In the genomic region with DNA sequence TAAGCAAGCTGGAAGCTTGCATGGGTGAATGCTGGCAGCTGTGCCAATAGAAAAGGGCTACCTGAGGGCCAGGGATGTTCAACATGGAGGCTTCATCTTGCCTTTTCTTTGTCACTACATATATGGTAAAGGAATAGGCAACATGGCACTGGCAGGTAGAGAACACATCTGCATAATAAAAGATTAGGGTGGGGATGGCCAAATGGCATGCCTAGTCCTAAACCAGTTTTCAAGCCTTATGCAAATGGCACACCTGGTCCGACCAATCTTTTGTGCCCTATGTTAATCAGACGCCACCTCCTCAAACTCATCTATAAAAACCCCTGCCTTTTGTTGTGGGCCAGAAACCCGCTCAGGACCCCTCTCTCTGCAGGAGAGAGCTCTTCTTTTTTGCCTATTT, we compare ENCODE assay signal across 28 cellular contexts.
"Had no signal": no experiment of that assay in that cellular context is flagged by ENCODE, and none has a peak within 500 bp of the region (broad histone marks: within the 10 kb centered on the region; RNA-seq: fewer than 3 reads in every experiment).

No MANE protein-coding gene starts in this region.

- H3K4me3 ChIP-seq: pancreas, prostate gland, right atrium auricular region, right lobe of liver, sigmoid colon, stomach, thoracic aorta, thyroid gland, tibial nerve, upper lobe of right lung, uterus had no signal

- DNase-seq: naive thymus-derived CD8-positive, alpha-beta T cell; nephron progenitor cell; nucleus accumbens; pancreas; retina; right lobe of liver; sigmoid colon; small intestine; stimulated activated CD4-positive, alpha-beta T cell treated with anti-CD3 and anti-CD28 coated beads, Interleukin-15, amount 100 ng/mL, for 24 hours; stimulated activated CD4-positive, alpha-beta T cell treated with anti-CD3 and anti-CD28 coated beads, Interleukin-2, amount 100 ng/mL, for 24 hours; stimulated activated CD4-positive, alpha-beta T cell treated with anti-CD3 and anti-CD28 coated beads, Interleukin-2, amount 100 ng/mL, for 48 hours; stimulated activated CD4-positive, alpha-beta T cell treated with anti-CD3 and anti-CD28 coated beads, Interleukin-4, amount 100 ng/mL, for 24 hours; stimulated activated naive B cell treated with anti-CD40 and anti-IgM and Interleukin-4, amounts not matched to agents 10 μg/mL and 1 μg/mL and 100 μg/mL, for 72 hours; stimulated activated naive CD4-positive, alpha-beta T cell treated with Interleukin-2 at 50 U/mL for 16 hours; stomach; thyroid gland; trophoblast cell; upper lobe of right lung; uterus had no signal

- H3K4me1 Mint-ChIP-seq: naive thymus-derived CD8-positive, alpha-beta T cell; neural crest cell had no signal

- H3K36me3 ChIP-seq: neutrophil, pancreas, prostate gland, right atrium auricular region, right lobe of liver, sigmoid colon, stomach, thoracic aorta, thyroid gland, tibial nerve, upper lobe of right lung, uterus had no signal

- H3K9me3 Mint-ChIP-seq: naive thymus-derived CD8-positive, alpha-beta T cell; natural killer cell treated with Interleukin-12 subunit alpha and Interleukin-12 subunit beta and Interleukin-15 and Interleukin-18, amount 100 ng/mL, for 72 hours; neural crest cell; stimulated activated naive B cell treated with anti-CD40 and anti-IgM and Interleukin-4, amounts not matched to agents 10 μg/mL and 1 μg/mL and 100 μg/mL, for 72 hours; stimulated activated naive CD8-positive, alpha-beta T cell treated with anti-CD3 and anti-CD28 coated beads, Interleukin-15, Interleukin-2, amounts not matched to agents 100 ng/mL and 50 ng/mL, for 24 hours had no signal

- ATAC-seq: naive thymus-derived CD8-positive, alpha-beta T cell; natural killer cell treated with Interleukin-12 subunit alpha and Interleukin-12 subunit beta and Interleukin-15 and Interleukin-18, amount 100 ng/mL, for 72 hours; pancreas; right lobe of liver; stimulated activated effector memory CD8-positive, alpha-beta T cell treated with anti-CD3 and anti-CD28 coated beads, Interleukin-12 subunit alpha, Interleukin-12 subunit beta, amount 100 ng/mL, for 72 hours; stimulated activated naive B cell treated with anti-CD40 and anti-IgM and Interleukin-4, amounts not matched to agents 10 μg/mL and 1 μg/mL and 100 μg/mL, for 72 hours; upper lobe of right lung had no signal

- FAIRE-seq: pancreas, small intestine had no signal

- H3K4me1 ChIP-seq: pancreas, prostate gland, right atrium auricular region, right lobe of liver, sigmoid colon, stomach, thyroid gland, tibial nerve, upper lobe of right lung, uterus had no signal

- H3K36me3 Mint-ChIP-seq: naive thymus-derived CD8-positive, alpha-beta T cell; natural killer cell treated with Interleukin-12 subunit alpha and Interleukin-12 subunit beta and Interleukin-15 and Interleukin-18, amount 100 ng/mL, for 72 hours; stimulated activated effector memory CD8-positive, alpha-beta T cell treated with anti-CD3 and anti-CD28 coated beads, Interleukin-12 subunit alpha, Interleukin-12 subunit beta, amount 100 ng/mL, for 72 hours; stimulated activated naive B cell treated with anti-CD40 and anti-IgM and Interleukin-4, amounts not matched to agents 10 μg/mL and 1 μg/mL and 100 μg/mL, for 72 hours had no signal

- H3K9me3 ChIP-seq: neutrophil, pancreas, prostate gland, right atrium auricular region, right lobe of liver, sigmoid colon, stomach, thoracic aorta, thyroid gland, tibial nerve, upper lobe of right lung, uterus had no signal

- H3K27me3 ChIP-seq: neutrophil, pancreas, right atrium auricular region, right lobe of liver, sigmoid colon, stomach, thyroid gland, tibial nerve, upper lobe of right lung, uterus had no signal

- H3K4me3 Mint-ChIP-seq: naive thymus-derived CD8-positive, alpha-beta T cell; natural killer cell treated with Interleukin-12 subunit alpha and Interleukin-12 subunit beta and Interleukin-15 and Interleukin-18, amount 100 ng/mL, for 72 hours; nephron progenitor cell; neural crest cell; stimulated activated effector memory CD8-positive, alpha-beta T cell treated with anti-CD3 and anti-CD28 coated beads, Interleukin-12 subunit alpha, Interleukin-12 subunit beta, amount 100 ng/mL, for 72 hours; stimulated activated naive B cell treated with anti-CD40 and anti-IgM and Interleukin-4, amounts not matched to agents 10 μg/mL and 1 μg/mL and 100 μg/mL, for 72 hours; stimulated activated naive CD8-positive, alpha-beta T cell treated with anti-CD3 and anti-CD28 coated beads, Interleukin-15, Interleukin-2, amounts not matched to agents 100 ng/mL and 50 ng/mL, for 24 hours had no signal

- H3K27ac Mint-ChIP-seq: naive thymus-derived CD8-positive, alpha-beta T cell; natural killer cell treated with Interleukin-12 subunit alpha and Interleukin-12 subunit beta and Interleukin-15 and Interleukin-18, amount 100 ng/mL, for 72 hours; nephron progenitor cell; stimulated activated effector memory CD8-positive, alpha-beta T cell treated with anti-CD3 and anti-CD28 coated beads, Interleukin-12 subunit alpha, Interleukin-12 subunit beta, amount 100 ng/mL, for 72 hours; stimulated activated naive B cell treated with anti-CD40 and anti-IgM and Interleukin-4, amounts not matched to agents 10 μg/mL and 1 μg/mL and 100 μg/mL, for 72 hours; stimulated activated naive CD8-positive, alpha-beta T cell treated with anti-CD3 and anti-CD28 coated beads, Interleukin-15, Interleukin-2, amounts not matched to agents 100 ng/mL and 50 ng/mL, for 24 hours had no signal

- H3K27ac ChIP-seq: neutrophil, pancreas, prostate gland, right atrium auricular region, right lobe of liver, sigmoid colon, stomach, thoracic aorta, thyroid gland, tibial nerve, upper lobe of right lung, uterus had no signal
